Comparison of ENCODE assay signal across 28 cellular contexts in the genomic region with DNA sequence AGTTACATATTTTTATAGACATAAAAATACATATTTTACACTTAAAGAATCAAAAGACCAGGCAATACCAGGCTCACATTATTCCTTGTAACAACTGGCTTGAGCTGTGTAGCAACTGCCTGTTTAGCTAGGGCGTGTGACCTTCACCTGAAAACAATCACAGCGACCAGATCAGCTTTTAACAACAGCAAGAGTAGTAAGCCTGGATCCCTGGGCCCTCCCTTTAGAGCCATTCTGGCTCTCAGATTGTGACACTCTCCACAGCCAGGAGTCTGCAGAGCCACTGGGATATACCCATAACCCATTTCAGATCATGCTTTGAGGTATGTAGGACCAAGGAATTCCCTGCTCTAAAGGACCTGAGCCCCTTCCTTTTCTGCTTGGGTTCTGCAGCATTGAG. TPM values are rescaled to one million over a fixed set of nuclear protein-coding genes. Genes with fewer than 3 reads are reported as not detected.
"Had no signal": no experiment of that assay in that cellular context is flagged by ENCODE, and none has a peak within 500 bp of the region (broad histone marks: within the 10 kb centered on the region; RNA-seq: fewer than 3 reads in every experiment).

No MANE protein-coding gene starts in this region.

- H3K9ac ChIP-seq: neural progenitor cell, parathyroid adenoma had no signal

- H3K4me3 ChIP-seq: colonic mucosa, left lung, lower lobe of right lung, neural progenitor cell, prostate gland, spleen, testis, transverse colon had no signal

- H3K9me3 ChIP-seq: colonic mucosa, prostate gland, testis had no signal

- H3K27ac Mint-ChIP-seq: endodermal cell; memory B cell; natural killer cell treated with Interleukin-12 subunit alpha and Interleukin-12 subunit beta and Interleukin-15 and Interleukin-18, amount 100 ng/mL, for 72 hours; neural progenitor cell; stimulated activated memory B cell treated with anti-CD40 and anti-IgM and Interleukin-4, amounts not matched to agents 10 μg/mL and 1 μg/mL and 100 μg/mL, for 72 hours; stimulated activated naive CD8-positive, alpha-beta T cell treated with anti-CD3 and anti-CD28 coated beads, Interleukin-15, Interleukin-2, amounts not matched to agents 100 ng/mL and 50 ng/mL, for 24 hours had no signal

- FAIRE-seq: endothelial cell of umbilical vein had no signal

- H3K79me2 ChIP-seq: parathyroid adenoma had no signal

- DNase-seq: colonic mucosa; dermis blood vessel endothelial cell; endodermal cell; erythroblast; foreskin melanocyte; head of caudate nucleus; hippocampal formation; kidney glomerular epithelial cell; left lung; lower lobe of right lung; occipital lobe; spleen; stimulated activated CD4-positive, alpha-beta T cell treated with anti-CD3 and anti-CD28 coated beads, Interleukin-15, amount 100 ng/mL, for 24 hours; stimulated activated CD4-positive, alpha-beta T cell treated with anti-CD3 and anti-CD28 coated beads, Interleukin-1b, Interleukin-23, amount 100 ng/mL, for 48 hours; stimulated activated CD4-positive, alpha-beta T cell treated with anti-CD3 and anti-CD28 coated beads, Interleukin-4, amount 100 ng/mL, for 24 hours; testis; transverse colon had no signal

- H3K4me2 ChIP-seq: neural progenitor cell had no signal

- H3K27me3 Mint-ChIP-seq: memory B cell; natural killer cell treated with Interleukin-12 subunit alpha and Interleukin-12 subunit beta and Interleukin-15 and Interleukin-18, amount 100 ng/mL, for 72 hours; stimulated activated memory B cell treated with anti-CD40 and anti-IgM and Interleukin-4, amounts not matched to agents 10 μg/mL and 1 μg/mL and 100 μg/mL, for 72 hours; stimulated activated naive CD8-positive, alpha-beta T cell treated with anti-CD3 and anti-CD28 coated beads, Interleukin-15, Interleukin-2, amounts not matched to agents 100 ng/mL and 50 ng/mL, for 24 hours had no signal

- H3K36me3 ChIP-seq: neural progenitor cell, prostate gland had no signal

- ATAC-seq: left lung; lower lobe of right lung; natural killer cell treated with Interleukin-12 subunit alpha and Interleukin-12 subunit beta and Interleukin-15 and Interleukin-18, amount 100 ng/mL, for 72 hours; sciatic nerve; stimulated activated memory B cell treated with anti-CD40 and anti-IgM and Interleukin-4, amounts not matched to agents 10 μg/mL and 1 μg/mL and 100 μg/mL, for 72 hours had no signal

- H3K27ac ChIP-seq: colonic mucosa, left lung, lower lobe of right lung, neural progenitor cell, parathyroid adenoma, prostate gland, spleen, testis, transverse colon had no signal

- H3K4me1 Mint-ChIP-seq: memory B cell; stimulated activated memory B cell treated with anti-CD40 and anti-IgM and Interleukin-4, amounts not matched to agents 10 μg/mL and 1 μg/mL and 100 μg/mL, for 72 hours had no signal

- H3K9me3 Mint-ChIP-seq: natural killer cell treated with Interleukin-12 subunit alpha and Interleukin-12 subunit beta and Interleukin-15 and Interleukin-18, amount 100 ng/mL, for 72 hours; neural progenitor cell had no signal

- H3K4me3 Mint-ChIP-seq: endodermal cell; memory B cell; mesothelial cell of epicardium; natural killer cell treated with Interleukin-12 subunit alpha and Interleukin-12 subunit beta and Interleukin-15 and Interleukin-18, amount 100 ng/mL, for 72 hours; neural progenitor cell; stimulated activated memory B cell treated with anti-CD40 and anti-IgM and Interleukin-4, amounts not matched to agents 10 μg/mL and 1 μg/mL and 100 μg/mL, for 72 hours; stimulated activated naive CD8-positive, alpha-beta T cell treated with anti-CD3 and anti-CD28 coated beads, Interleukin-15, Interleukin-2, amounts not matched to agents 100 ng/mL and 50 ng/mL, for 24 hours had no signal

- H2AFZ ChIP-seq: neural progenitor cell, parathyroid adenoma had no signal

- H3K4me1 ChIP-seq: colonic mucosa, left lung, lower lobe of right lung, parathyroid adenoma, prostate gland, spleen, testis, transverse colon had no signal

- H3K27me3 ChIP-seq: colonic mucosa, left lung, neural progenitor cell, spleen, testis, transverse colon had no signal

RNA-seq across cellular contexts. Expression of a gene that starts 29.4 kb away (rescaled TPM):
- total RNA-seq: endothelial cell of umbilical vein, left lung, lower lobe of right lung, subcutaneous adipose tissue had no signal
